ENCODE assay signal across 8 cellular contexts in genomic region chr10:73591935-73592699, GRCh38. TPM values are rescaled to one million over a fixed set of nuclear protein-coding genes. Genes with fewer than 3 reads are reported as not detected.
DNase-seq lines count a peak whose midpoint lies in the region; ATAC-seq and TF ChIP-seq lines count a peak whose summit lies in the region.

No MANE protein-coding gene starts in this region.

- no peaks in the 10 kb centered on the region for H3K9me3 ChIP-seq in fibroblast of lung (ENCODE audit: control insufficient read depth, insufficient read depth, low read depth, low read length)
- no peaks in the 10 kb centered on the region for H3K9me3 ChIP-seq in naive thymus-derived CD4-positive, alpha-beta T cell (ENCODE audit: control insufficient read depth in 2 of 3, low read length in 3 of 3)

- peak overlapping the region; percentile 4 for H3K4me2 ChIP-seq in fibroblast of lung (ENCODE audit: extremely low read depth, insufficient read depth, low read length)

- H2AFZ ChIP-seq in fibroblast of lung (ENCODE audit: low read length): peak overlapping the region; percentile 11

- H3K4me3 ChIP-seq in fibroblast of lung (replicated peaks in 1 of 4; ENCODE audit: control extremely low read depth in 1 of 4, insufficient read depth in 1 of 4, low read depth in 3 of 4, low read length in 4 of 4): no peak overlapping the region
- H3K4me3 ChIP-seq in naive thymus-derived CD4-positive, alpha-beta T cell (ENCODE audit: low read length): no peak overlapping the region

- no peaks in the 10 kb centered on the region for H3K4me1 ChIP-seq in fibroblast of lung (ENCODE audit: control insufficient read depth, extremely low read depth, insufficient read depth, low read length)
- H3K4me1 ChIP-seq in naive thymus-derived CD4-positive, alpha-beta T cell (ENCODE audit: control insufficient read depth in 2 of 2, insufficient read depth in 2 of 2, low read length in 2 of 2): peaks cover 0 to 17% of the 10 kb centered on the region in 2 donors

- peaks cover 12 to 32% (median 27%) of the 10 kb centered on the region in 7 donors for H3K4me1 Mint-ChIP-seq in naive thymus-derived CD4-positive, alpha-beta T cell

- CTCF ChIA-PET in naive thymus-derived CD4-positive, alpha-beta T cell (lab: Charles Lee): no interaction called here

- H3K4me3 Mint-ChIP-seq in naive thymus-derived CD4-positive, alpha-beta T cell: peak overlapping the region; percentile 34 to 84 (median 70)

- H3K36me3 Mint-ChIP-seq in naive thymus-derived CD4-positive, alpha-beta T cell: peaks cover 0 to 4% (median 0%) of the 10 kb centered on the region in 5 donors

- TF ChIP-seq CTCF in VCaP (conservative IDR thresholded peaks at IDR 0.05) (no peak), fibroblast of lung (conservative IDR thresholded peaks at IDR 0.05 in 1 of 2, IDR thresholded peaks at IDR 0.05 in 1 of 2; ENCODE audit: low read depth in 1 of 2, low read length in 2 of 2) (no peak)

- H3K27me3 ChIP-seq in fibroblast of lung (ENCODE audit: control insufficient read depth, insufficient read depth, low read length): no peaks in the 10 kb centered on the region
- no peaks in the 10 kb centered on the region for H3K27me3 ChIP-seq in naive thymus-derived CD4-positive, alpha-beta T cell (ENCODE audit: control insufficient read depth in 2 of 2, insufficient read depth in 2 of 2, low read length in 2 of 2)

- no peaks in the 10 kb centered on the region for H3K36me3 ChIP-seq in fibroblast of lung (ENCODE audit: control insufficient read depth, insufficient read depth, low read length)
- no peaks in the 10 kb centered on the region for H3K36me3 ChIP-seq in naive thymus-derived CD4-positive, alpha-beta T cell (ENCODE audit: control insufficient read depth in 2 of 3, insufficient read depth in 3 of 3, low read length in 3 of 3)

- H3K79me2 ChIP-seq in fibroblast of lung (ENCODE audit: control insufficient read depth, insufficient read depth, low read length): no peaks in the 10 kb centered on the region

- H3K9me3 Mint-ChIP-seq in naive thymus-derived CD4-positive, alpha-beta T cell: no peaks in the 10 kb centered on the region

- H3K9ac ChIP-seq in fibroblast of lung (ENCODE audit: insufficient read depth, low read length): no peak overlapping the region

- ATAC-seq in naive thymus-derived CD4-positive, alpha-beta T cell: peak; percentile 66

- no peaks in the 10 kb centered on the region for H3K27me3 Mint-ChIP-seq in naive thymus-derived CD4-positive, alpha-beta T cell

- peak overlapping the region; percentile 97 for H3K27ac ChIP-seq in VCaP
- H3K27ac ChIP-seq in fibroblast of lung (ENCODE audit: insufficient read depth, low read length): peak overlapping the region; percentile 14
- H3K27ac ChIP-seq in naive thymus-derived CD4-positive, alpha-beta T cell (ENCODE audit: low read depth, low read length): peak overlapping the region; percentile 31

- intact Hi-C loops in naive thymus-derived CD4-positive, alpha-beta T cell (cut with micrococcal nuclease): loop anchor here (1.0 to 5.0 kb wide), 4 partner anchors 33 to 65 kb away; partner anchors contain the start of gene MYOZ1 (in 1 of the 2)

- no peaks in the 10 kb centered on the region for H4K20me1 ChIP-seq in fibroblast of lung (ENCODE audit: control insufficient read depth, extremely low read depth, insufficient read depth, low read length)

- peak; percentile 57 for DNase-seq in EL
- DNase-seq in LoVo (ENCODE audit: low spot score): peak; percentile 83
- peak; percentile 30 to 60 for DNase-seq in fibroblast of lung (ENCODE audit: low read depth in 2 of 2)
- DNase-seq in naive thymus-derived CD4-positive, alpha-beta T cell: peak in 4 of 9 donors; percentile 6 to 28 (median 14)
- DNase-seq in RKO (ENCODE audit: low spot score): no peak
- no peak for DNase-seq in activated effector memory CD4-positive, alpha-beta T cell treated with Interleukin-2 at 50 U/mL for 16 hours
- no peak for DNase-seq in GM19240 (ENCODE audit: insufficient read length, low spot score)

- POLR2A ChIA-PET in naive thymus-derived CD4-positive, alpha-beta T cell (lab: Charles Lee): no interaction called here

- H3K27ac Mint-ChIP-seq in naive thymus-derived CD4-positive, alpha-beta T cell: peak overlapping the region; percentile 58 to 84 (median 78)

RNA-seq across cellular contexts. Expression of gene USP54, which starts 1.0 kb away (rescaled TPM):
- total RNA-seq in fibroblast of lung: 6.4 and 9.9 TPM in 2 replicates
- 7.8 and 9.5 TPM in 2 replicates for polyA plus RNA-seq in fibroblast of lung
- polyA plus RNA-seq in fibroblast of lung (2012): 3.2 and 4.1 TPM in 2 replicates
- 12.2 and 15.1 TPM in 2 replicates for polyA minus RNA-seq in fibroblast of lung (ENCODE audit: low replicate concordance)
- total RNA-seq in naive thymus-derived CD4-positive, alpha-beta T cell: 1 to 10 TPM; 3.0 to 6.7 (median 4.3) TPM
- 1 to 10 TPM in 1 of 2 donors, under 1 TPM in 1; 0.41 to 1.9 TPM for polyA plus RNA-seq in naive thymus-derived CD4-positive, alpha-beta T cell

RNA-seq across cellular contexts. Expression of gene MYOZ1, which starts 49.2 kb away (rescaled TPM):
- total RNA-seq in fibroblast of lung: 0.17 and 0.51 TPM in 2 replicates
- polyA plus RNA-seq in fibroblast of lung: 0.12 TPM in 1 of 2 replicates, not detected in the other
- 0.16 TPM in 1 of 2 replicates, not detected in the other for polyA plus RNA-seq in fibroblast of lung (2012)
- polyA minus RNA-seq in fibroblast of lung (ENCODE audit: low replicate concordance): not detected in 2 replicates
- total RNA-seq in naive thymus-derived CD4-positive, alpha-beta T cell: not detected
- polyA plus RNA-seq in naive thymus-derived CD4-positive, alpha-beta T cell: not detected

Comparison
In these comparisons a context has a peak if more than half of its experiments do, and no peak if none do; other contexts are left out.
1. DNase-seq: peak in EL (single experiment), LoVo (single experiment) and fibroblast of lung (2 of 2); none in RKO (single experiment), activated effector memory CD4-positive, alpha-beta T cell treated with Interleukin-2 at 50 U/mL for 16 hours (single experiment) and GM19240 (single experiment).
2. H3K27ac ChIP-seq: peak in every context shown above with its lines; median percentile 97 in VCaP; 31 in naive thymus-derived CD4-positive, alpha-beta T cell; 14 in fibroblast of lung.